24 cellular contexts compared by ENCODE assay signal in genomic region chr9:26802921-26803320, GRCh38.
DNase-seq lines count a peak whose midpoint lies in the region; ATAC-seq and TF ChIP-seq lines count a peak whose summit lies in the region.
"Had no signal": no experiment of that assay in that cellular context is flagged by ENCODE, and none has a peak within 500 bp of the region (broad histone marks: within the 10 kb centered on the region; RNA-seq: fewer than 3 reads in every experiment).

No MANE protein-coding gene starts in this region.

- ATAC-seq in GM18907 (IDR thresholded peaks at IDR 0.05; ENCODE audit: unreplicated experiment) (peak; percentile 78), HG02610 (IDR thresholded peaks at IDR 0.05; ENCODE audit: unreplicated experiment) (peak; percentile 92), upper lobe of left lung (ENCODE audit: low FRiP score in 2 of 2) (no peak)
- ATAC-seq: esophagus mucosa; foreskin keratinocyte; left cardiac atrium; PC-3; right cardiac atrium; stimulated activated memory B cell treated with anti-CD40 and anti-IgM and Interleukin-4, amounts not matched to agents 10 μg/mL and 1 μg/mL and 100 μg/mL, for 72 hours had no signal

- WGBS in upper lobe of left lung, 2 donors: 89 to 90% methylated on average over 2 of the region's 2 CpGs

- H3K27ac ChIP-seq in upper lobe of left lung: no peak overlapping the region
- no peak overlapping the region for H3K27ac ChIP-seq in brain microvascular endothelial cell
- H3K27ac ChIP-seq: BLaER1 treated with 17β-estradiol and CSF1 and Interleukin-3, amounts not matched to agents 10 nM and 100 nM; coronary artery; foreskin keratinocyte; neural progenitor cell had no signal

- H3K4me3 ChIP-seq in GM12865 (ENCODE audit: low read depth, low read length) (no peak overlapping the region), upper lobe of left lung (no peak overlapping the region), brain microvascular endothelial cell (ENCODE audit: low read depth, low read length) (no peak overlapping the region)
- H3K4me3 ChIP-seq: BLaER1 treated with 17β-estradiol and CSF1 and Interleukin-3, amounts not matched to agents 10 nM and 100 nM; coronary artery; neural progenitor cell had no signal

- in situ Hi-C loops in brain microvascular endothelial cell (cut with HindIII; ENCODE audit: low pct_ligation_motif_present, low sequenced_read_pairs): no loop called here

- DNase-seq in GM12865 (ENCODE audit: low read depth) (peak; percentile 8), NAMALWA (ENCODE audit: low spot score) (peak; percentile 13), upper lobe of left lung (no peak), brain microvascular endothelial cell (no peak), HuH-7 (ENCODE audit: low spot score) (no peak)
- DNase-seq in activated naive CD4-positive, alpha-beta T cell treated with Interleukin-2 at 50 U/mL for 16 hours: no peak
- DNase-seq: activated CD4-positive, alpha-beta T cell treated with anti-CD3 and anti-CD28 coated beads, Interleukin-2, amount 10 ng/mL, durations not matched to agents 7 days and 5 days; foreskin keratinocyte; H7; left cardiac atrium; mammary epithelial cell; NCI-H146; NCI-H2227 treated with DMSO at 0.1 percent for 48 hours; PC-3; right cardiac atrium; Right ventricle myocardium superior; stimulated activated CD4-positive, alpha-beta T cell treated with anti-CD3 and anti-CD28 coated beads, Interleukin-4, amount 100 ng/mL, for 1 hour had no signal

- TF ChIP-seq EP300 in upper lobe of left lung (IDR thresholded peaks at IDR 0.05): no peak

- TF ChIP-seq CTCF in GM12865 (IDR thresholded peaks at IDR 0.05; ENCODE audit: insufficient read depth, low read depth, low read length, missing control alignments) (no peak), upper lobe of left lung (IDR thresholded peaks at IDR 0.05) (no peak), brain microvascular endothelial cell (IDR thresholded peaks at IDR 0.05; ENCODE audit: low read depth, low read length, missing control alignments) (no peak)

- H3K36me3 ChIP-seq in upper lobe of left lung (no peaks in the 10 kb centered on the region), brain microvascular endothelial cell (replicated peaks) (no peaks in the 10 kb centered on the region)
- H3K36me3 ChIP-seq: BLaER1 treated with 17β-estradiol and CSF1 and Interleukin-3, amounts not matched to agents 10 nM and 100 nM; neural progenitor cell had no signal

- H3K27me3 ChIP-seq in upper lobe of left lung (no peaks in the 10 kb centered on the region), brain microvascular endothelial cell (replicated peaks) (no peaks in the 10 kb centered on the region)
- H3K27me3 ChIP-seq: BLaER1 treated with 17β-estradiol and CSF1 and Interleukin-3, amounts not matched to agents 10 nM and 100 nM; foreskin keratinocyte; neural progenitor cell had no signal

- no peaks in the 10 kb centered on the region for H3K4me1 ChIP-seq in upper lobe of left lung
- H3K4me1 ChIP-seq: BLaER1 treated with 17β-estradiol and CSF1 and Interleukin-3, amounts not matched to agents 10 nM and 100 nM; foreskin keratinocyte; neural progenitor cell had no signal

- H3K9me3 ChIP-seq in upper lobe of left lung: no peaks in the 10 kb centered on the region
- H3K9me3 ChIP-seq: BLaER1 treated with 17β-estradiol and CSF1 and Interleukin-3, amounts not matched to agents 10 nM and 100 nM had no signal

- TF ChIP-seq POLR2A in upper lobe of left lung (IDR thresholded peaks at IDR 0.05): no peak

Comparison
In these comparisons a context has a peak if more than half of its experiments do, and no peak if none do; other contexts are left out.
1. DNase-seq: peak in GM12865 (single experiment) and NAMALWA (single experiment); none in upper lobe of left lung (0 of 2), brain microvascular endothelial cell (single experiment), activated naive CD4-positive, alpha-beta T cell treated with Interleukin-2 at 50 U/mL for 16 hours (single experiment) and HuH-7 (single experiment).
2. ATAC-seq: peak in GM18907 (single experiment) and HG02610 (single experiment); none in upper lobe of left lung (0 of 2).